ENCODE assay signal across 11 cellular contexts in the genomic region with DNA sequence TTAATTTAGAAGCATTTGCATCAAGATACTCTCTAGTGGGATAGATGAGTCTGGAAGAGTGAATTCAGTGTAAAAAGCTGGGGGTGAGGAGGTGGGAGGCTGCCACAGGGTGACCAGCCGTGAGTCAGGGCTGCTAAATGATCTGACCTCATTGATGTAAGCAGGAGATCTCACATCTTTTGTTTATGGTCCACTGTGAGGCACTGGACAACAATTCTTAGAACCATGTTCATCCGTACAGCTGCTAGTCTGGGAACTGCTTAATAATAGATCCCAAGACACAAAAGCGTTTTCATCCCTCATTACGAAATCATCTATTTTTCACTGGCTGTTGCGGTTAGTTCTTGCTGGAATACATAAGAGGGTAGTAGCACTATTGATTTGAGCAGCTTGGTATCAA. TPM values are rescaled to one million over a fixed set of nuclear protein-coding genes. Genes with fewer than 3 reads are reported as not detected.
DNase-seq lines count a peak whose midpoint lies in the region; ATAC-seq, FAIRE-seq and TF ChIP-seq lines count a peak whose summit lies in the region.
"Had no signal": no experiment of that assay in that cellular context is flagged by ENCODE, and none has a peak within 500 bp of the region (broad histone marks: within the 10 kb centered on the region; RNA-seq: fewer than 3 reads in every experiment).

No MANE protein-coding gene starts in this region.

- H3K36me3 Mint-ChIP-seq in CD8-positive, alpha-beta memory T cell: peaks cover 8 to 55% (median 22%) of the 10 kb centered on the region in 3 donors
- peaks cover 34% of the 10 kb centered on the region for H3K36me3 Mint-ChIP-seq in Caco-2 (ENCODE audit: insufficient read depth, unreplicated experiment)

- no peak for FAIRE-seq in small intestine (lab: Jason Lieb, UNC)

- peak overlapping the region; percentile 25 for H3K9ac ChIP-seq in adipocyte (ENCODE audit: low read length)

- TF ChIP-seq CTCF in heart right ventricle (IDR thresholded peaks at IDR 0.05) (no peak), sigmoid colon (IDR thresholded peaks at IDR 0.05) (no peak), Caco-2 (IDR thresholded peaks at IDR 0.05; ENCODE audit: insufficient read depth in 1 of 2, low read depth in 1 of 2, low read length in 1 of 2, severe bottlenecking in 1 of 2, unreplicated experiment in 1 of 2) (no peak)

- no TSS peak for BruUV-seq in Caco-2 (replicated peaks; lab: Mats Ljungman, UMichigan)

- H3K27me3 Mint-ChIP-seq in CD8-positive, alpha-beta memory T cell: no peaks in the 10 kb centered on the region
- no peaks in the 10 kb centered on the region for H3K27me3 Mint-ChIP-seq in Caco-2 (ENCODE audit: insufficient read depth, unreplicated experiment)

- no peaks in the 10 kb centered on the region for H3K9me3 ChIP-seq in CD8-positive, alpha-beta memory T cell (ENCODE audit: low read length)
- no peaks in the 10 kb centered on the region for H3K9me3 ChIP-seq in adipocyte (ENCODE audit: control insufficient read depth, low read length)
- H3K9me3 ChIP-seq in heart right ventricle: peaks cover 0 to 4% (median 0%) of the 10 kb centered on the region in 11 donors
- H3K9me3 ChIP-seq in sigmoid colon: no peaks in the 10 kb centered on the region
- H3K9me3 ChIP-seq in small intestine (ENCODE audit: control insufficient read depth, low read depth): no peaks in the 10 kb centered on the region
- H3K9me3 ChIP-seq in Caco-2: no peaks in the 10 kb centered on the region

- POLR2A ChIA-PET in CD8-positive, alpha-beta memory T cell (lab: Charles Lee): no interaction called here
- POLR2A ChIA-PET in Caco-2 (lab: Charles Lee): no interaction called here

- no peaks in the 10 kb centered on the region for H3K9me3 Mint-ChIP-seq in CD8-positive, alpha-beta memory T cell
- no peaks in the 10 kb centered on the region for H3K9me3 Mint-ChIP-seq in Caco-2 (ENCODE audit: unreplicated experiment)

- H3K27ac ChIP-seq in CD8-positive, alpha-beta memory T cell (ENCODE audit: low read depth, low read length): no peak overlapping the region
- H3K27ac ChIP-seq in heart right ventricle (peak overlapping the region in 4 of 10 donors; percentile 10 to 67 (median 32)), sigmoid colon (peak overlapping the region; percentile 35 to 100 (median 58)), small intestine (ENCODE audit: low read depth in 1 of 2, low read length in 1 of 2) (peak overlapping the region in 1 of 2 donors; percentile 14)
- H3K27ac ChIP-seq: cardiac muscle cell had no signal

- no peak for TF ChIP-seq EP300 in sigmoid colon (IDR thresholded peaks at IDR 0.05)

- peak overlapping the region in 6 of 8 donors; percentile 24 to 70 (median 52) for H3K27ac Mint-ChIP-seq in CD8-positive, alpha-beta memory T cell
- no peak overlapping the region for H3K27ac Mint-ChIP-seq in Caco-2 (ENCODE audit: unreplicated experiment)

- H3K4me3 Mint-ChIP-seq in CD8-positive, alpha-beta memory T cell: peak overlapping the region in 4 of 7 donors; percentile 6 to 54 (median 28)
- no peak overlapping the region for H3K4me3 Mint-ChIP-seq in Caco-2 (ENCODE audit: unreplicated experiment)

- WGBS in heart right ventricle, 2 donors: 57 to 63% methylated on average over 5 of the region's 5 CpGs
- 69 to 77% methylated on average over 5 of the region's 5 CpGs for WGBS in sigmoid colon, 2 donors
- WGBS in small intestine, 3 donors: 64 to 76% (median 73%) methylated on average over 5 of the region's 5 CpGs

- CTCF ChIA-PET in CD8-positive, alpha-beta memory T cell (lab: Charles Lee): interaction anchor here (1.5 to 6.1 kb wide), 3 partner anchors 53 to 498 kb away, joined by 5 to 100 read pairs (median 56); no protein-coding TSS in a partner anchor
- CTCF ChIA-PET in Caco-2 (lab: Charles Lee): interaction anchor here (0.7 kb wide), 1 partner anchor 236 kb away, joined by 3 read pairs; no protein-coding TSS in a partner anchor

- H3K36me3 ChIP-seq in CD8-positive, alpha-beta memory T cell (ENCODE audit: insufficient read depth, low read length): peaks cover 10% of the 10 kb centered on the region
- H3K36me3 ChIP-seq in adipocyte (ENCODE audit: control insufficient read depth, insufficient read depth, low read length, severe bottlenecking) (peaks cover 12% of the 10 kb centered on the region), heart right ventricle (peaks cover 0 to 42% (median 4%) of the 10 kb centered on the region in 9 donors), sigmoid colon (peaks cover 0 to 20% (median 4%) of the 10 kb centered on the region in 4 donors), small intestine (ENCODE audit: control insufficient read depth in 2 of 2, insufficient read depth in 2 of 2, low read length in 2 of 2) (peaks cover 2 to 13% of the 10 kb centered on the region in 2 donors), Caco-2 (ENCODE audit: control insufficient read depth, insufficient read depth, low read length) (peaks cover 2% of the 10 kb centered on the region)

- no peak for TF ChIP-seq POLR2A in sigmoid colon (IDR thresholded peaks at IDR 0.05)

- H3K4me1 Mint-ChIP-seq in CD8-positive, alpha-beta memory T cell: peaks cover 79 to 90% (median 86%) of the 10 kb centered on the region in 3 donors
- H3K4me1 Mint-ChIP-seq in Caco-2 (ENCODE audit: low read depth, unreplicated experiment): peaks cover 24% of the 10 kb centered on the region

- intact Hi-C loops in heart right ventricle (cut with DNase I): loop anchor here in 8 of 10 donors (5.0 to 10.0 kb wide), 7 partner anchors 54 to 623 kb away; no protein-coding TSS in a partner anchor
- intact Hi-C loops in sigmoid colon (cut with DNase I): loop anchor here (10.0 kb wide), 2 partner anchors 187 to 703 kb away; partner anchors contain the start of gene FAM114A1
- intact Hi-C loops in Caco-2 (cut with micrococcal nuclease; ENCODE audit: unreplicated experiment): no loop called here

- ATAC-seq in heart right ventricle (peak in 6 of 8 donors; percentile 11 to 59 (median 24)), HG02852 (IDR thresholded peaks at IDR 0.05; ENCODE audit: unreplicated experiment) (no peak)
- ATAC-seq: left lobe of liver had no signal

- peaks cover 80% of the 10 kb centered on the region for H3K4me1 ChIP-seq in CD8-positive, alpha-beta memory T cell (ENCODE audit: insufficient read depth, low read length)
- peaks cover 72% of the 10 kb centered on the region for H3K4me1 ChIP-seq in adipocyte (ENCODE audit: control insufficient read depth, insufficient read depth, low read length)
- H3K4me1 ChIP-seq in heart right ventricle: peaks cover 11 to 93% (median 79%) of the 10 kb centered on the region in 9 donors
- peaks cover 0 to 100% (median 88%) of the 10 kb centered on the region in 4 donors for H3K4me1 ChIP-seq in sigmoid colon
- H3K4me1 ChIP-seq in small intestine (ENCODE audit: control insufficient read depth in 2 of 2, insufficient read depth in 1 of 2, low read depth in 1 of 2, low read length in 1 of 2): peaks cover 2 to 11% of the 10 kb centered on the region in 2 donors
- peaks cover 24% of the 10 kb centered on the region for H3K4me1 ChIP-seq in Caco-2

- no peaks in the 10 kb centered on the region for H3K27me3 ChIP-seq in CD8-positive, alpha-beta memory T cell (ENCODE audit: insufficient read depth, low read length, poor library complexity, severe bottlenecking)
- no peaks in the 10 kb centered on the region for H3K27me3 ChIP-seq in adipocyte (replicated peaks; ENCODE audit: control insufficient read depth, insufficient read depth, low read length)
- no peaks in the 10 kb centered on the region for H3K27me3 ChIP-seq in heart right ventricle
- H3K27me3 ChIP-seq in sigmoid colon: no peaks in the 10 kb centered on the region
- H3K27me3 ChIP-seq in small intestine (ENCODE audit: control insufficient read depth in 2 of 2, insufficient read depth in 2 of 2, low read length in 2 of 2): no peaks in the 10 kb centered on the region
- no peaks in the 10 kb centered on the region for H3K27me3 ChIP-seq in Caco-2 (replicated peaks; ENCODE audit: control insufficient read depth, insufficient read depth, low read length)
- H3K27me3 ChIP-seq: cardiac muscle cell had no signal

- no peak overlapping the region for H3K4me3 ChIP-seq in CD8-positive, alpha-beta memory T cell (ENCODE audit: low read length)
- no peak overlapping the region for H3K4me3 ChIP-seq in adipocyte (ENCODE audit: low read length)
- no peak overlapping the region for H3K4me3 ChIP-seq in heart right ventricle
- no peak overlapping the region for H3K4me3 ChIP-seq in sigmoid colon
- no peak overlapping the region for H3K4me3 ChIP-seq in small intestine (ENCODE audit: low read depth in 1 of 2, low read length in 2 of 2)
- H3K4me3 ChIP-seq in Caco-2 (ENCODE audit: low read depth, low read length): no peak overlapping the region
- H3K4me3 ChIP-seq: cardiac muscle cell had no signal

- DNase-seq in CD8-positive, alpha-beta memory T cell: no peak
- DNase-seq in adipocyte (ENCODE audit: low read depth): peak; percentile 58
- DNase-seq in heart right ventricle: no peak
- DNase-seq in sigmoid colon: no peak
- DNase-seq in small intestine: no peak
- DNase-seq in NCI-H187 (lab: John Stamatoyannopoulos, UW): no peak
- no peak for DNase-seq in Caco-2
- DNase-seq: NCI-H526 treated with DMSO at 0.1 percent for 48 hours had no signal

RNA-seq across cellular contexts. Expression of gene KLF3, which starts 14.1 kb away (rescaled TPM):
- total RNA-seq in CD8-positive, alpha-beta memory T cell: 10 to 100 TPM; 15.2 to 17.1 TPM
- polyA plus RNA-seq in CD8-positive, alpha-beta memory T cell: 72.9 TPM
- 10 to 100 TPM; 14.1 to 25.1 (median 20.0) TPM for total RNA-seq in heart right ventricle
- 10 to 100 TPM in 1 of 2 donors, 1 to 10 TPM in 1; 9.9 to 11.4 TPM for polyA plus RNA-seq in heart right ventricle
- 10 to 100 TPM; 29.2 to 43.5 (median 38.0) TPM for total RNA-seq in sigmoid colon
- polyA plus RNA-seq in sigmoid colon: 10 to 100 TPM; 38.6 to 64.0 (median 48.6) TPM
- polyA plus RNA-seq in small intestine: 10 to 100 TPM; 32.0 to 35.1 (median 33.8) TPM
- total RNA-seq in Caco-2 (2022): 33.2 and 34.8 TPM in 2 replicates
